ENCODE assay signal across 27 cellular contexts in genomic region chr20:49063279-49063678, GRCh38.
"Had no signal": no experiment of that assay in that cellular context is flagged by ENCODE, and none has a peak within 500 bp of the region (broad histone marks: within the 10 kb centered on the region; RNA-seq: fewer than 3 reads in every experiment).

No MANE protein-coding gene starts in this region.

- ATAC-seq: stimulated activated effector memory CD8-positive, alpha-beta T cell treated with anti-CD3 and anti-CD28 coated beads, Interleukin-12 subunit alpha, Interleukin-12 subunit beta, amount 100 ng/mL, for 72 hours; stimulated activated memory B cell treated with anti-CD40 and anti-IgM and Interleukin-4, amounts not matched to agents 10 μg/mL and 1 μg/mL and 100 μg/mL, for 72 hours; stimulated activated naive B cell treated with anti-CD40 and anti-IgM and Interleukin-4, amounts not matched to agents 10 μg/mL and 1 μg/mL and 100 μg/mL, for 72 hours; stimulated activated naive CD8-positive, alpha-beta T cell treated with anti-CD3 and anti-CD28 coated beads, Interleukin-15, amount 100 ng/mL, for 72 hours; stimulated activated naive CD8-positive, alpha-beta T cell treated with anti-CD3 and anti-CD28 coated beads, Interleukin-15, Interleukin-2, amounts not matched to agents 100 U/mL and 50 U/mL, for 24 hours; upper lobe of right lung had no signal

- DNase-seq: stimulated activated CD4-positive, alpha-beta T cell treated with anti-CD3 and anti-CD28 coated beads, Interleukin-2, amount 100 ng/mL, for 48 hours; stimulated activated CD4-positive, alpha-beta T cell treated with anti-CD3 and anti-CD28 coated beads, Interleukin-4, amount 100 ng/mL, for 1 hour; stimulated activated CD4-positive, alpha-beta T cell treated with anti-CD3 and anti-CD28 coated beads, Interleukin-4, amount 100 ng/mL, for 24 hours; stimulated activated CD4-positive, alpha-beta T cell treated with anti-CD3 and anti-CD28 coated beads, Interleukin-4, amount 100 ng/mL, for 4 hours; stimulated activated CD8-positive, alpha-beta memory T cell treated with anti-CD3 and anti-CD28 coated beads, Interleukin-4, amount 100 ng/mL, for 48 hours; stimulated activated naive B cell treated with anti-CD40 and anti-IgM and Interleukin-4, amounts not matched to agents 10 μg/mL and 1 μg/mL and 100 μg/mL, for 72 hours; stimulated activated naive CD4-positive, alpha-beta T cell; stimulated activated naive CD4-positive, alpha-beta T cell treated with Interleukin-2 at 50 U/mL for 16 hours; stimulated activated naive CD8-positive, alpha-beta T cell treated with anti-CD3 and anti-CD28 coated beads, Interleukin-15, amount 100 ng/mL, for 72 hours; stimulated activated naive CD8-positive, alpha-beta T cell treated with anti-CD3 and anti-CD28 coated beads, Interleukin-15, Interleukin-2, amounts not matched to agents 100 U/mL and 50 U/mL, for 24 hours; stomach; substantia nigra; testis; thyroid gland; tibial artery; transverse colon; trophoblast cell; upper lobe of left lung; upper lobe of right lung; uterus had no signal

- H3K27me3 ChIP-seq: stomach, suprapubic skin, testis, thyroid gland, tibial artery, tibial nerve, transverse colon, upper lobe of left lung, upper lobe of right lung, uterus, vagina had no signal

- FAIRE-seq: urothelium cell line had no signal

- H3K4me1 ChIP-seq: stomach, suprapubic skin, testis, tibial artery, tibial nerve, transverse colon, upper lobe of left lung, upper lobe of right lung, uterus, vagina had no signal

- H3K9me3 ChIP-seq: stomach, suprapubic skin, testis, thoracic aorta, thyroid gland, tibial artery, tibial nerve, transverse colon, upper lobe of left lung, upper lobe of right lung, uterus, vagina had no signal

- H3K36me3 ChIP-seq: uterus had no signal

- H3K4me3 ChIP-seq: stomach, suprapubic skin, testis, thoracic aorta, thyroid gland, tibial artery, tibial nerve, transverse colon, upper lobe of left lung, upper lobe of right lung, uterus, vagina had no signal

- H3K27ac ChIP-seq: stomach, suprapubic skin, testis, thoracic aorta, thyroid gland, tibial artery, tibial nerve, transverse colon, upper lobe of left lung, upper lobe of right lung, uterus, vagina had no signal
